In genomic region chr3:160826408-160826807, GRCh38 we compare ENCODE assay signal across 28 cellular contexts.
"Had no signal": no experiment of that assay in that cellular context is flagged by ENCODE, and none has a peak within 500 bp of the region (broad histone marks: within the 10 kb centered on the region; RNA-seq: fewer than 3 reads in every experiment).

No MANE protein-coding gene starts in this region.

- DNase-seq: colonic mucosa; cortex of kidney; dermis blood vessel endothelial cell; dorsolateral prefrontal cortex; effector CD4-positive, alpha-beta T cell; effector CD8-positive, alpha-beta T cell; effector memory CD4-positive, alpha-beta T cell; effector memory CD8-positive, alpha-beta T cell; endodermal cell; erythroblast; esophagus squamous epithelium; foreskin fibroblast; foreskin keratinocyte; foreskin melanocyte; gastrocnemius medialis; glutamatergic neuron; head of caudate nucleus; heart left ventricle; heart right ventricle had no signal

- ATAC-seq: effector memory CD8-positive, alpha-beta T cell; esophagus mucosa; foreskin keratinocyte; gastrocnemius medialis; gastroesophageal sphincter; heart left ventricle had no signal

- H3K36me3 ChIP-seq: colonic mucosa, esophagus muscularis mucosa, esophagus squamous epithelium, gastrocnemius medialis, gastroesophageal sphincter, heart left ventricle, heart right ventricle had no signal

- H3K4me3 ChIP-seq: colonic mucosa, coronary artery, dorsolateral prefrontal cortex, esophagus muscularis mucosa, esophagus squamous epithelium, gastrocnemius medialis, gastroesophageal sphincter, heart left ventricle, heart right ventricle had no signal

- FAIRE-seq: colon, endometrium, endothelial cell of umbilical vein, frontal cortex had no signal

- H3K27me3 ChIP-seq: colonic mucosa, dorsolateral prefrontal cortex, esophagus muscularis mucosa, esophagus squamous epithelium, foreskin keratinocyte, gastrocnemius medialis, gastroesophageal sphincter, heart left ventricle, heart right ventricle had no signal

- H3K27ac ChIP-seq: colonic mucosa, coronary artery, dorsolateral prefrontal cortex, epithelial cell of prostate, esophagus muscularis mucosa, esophagus squamous epithelium, foreskin keratinocyte, gastrocnemius medialis, gastroesophageal sphincter, heart right ventricle had no signal

- H3K9me3 ChIP-seq: colonic mucosa, esophagus muscularis mucosa, esophagus squamous epithelium, gastrocnemius medialis, gastroesophageal sphincter, heart left ventricle, heart right ventricle had no signal

- H3K4me1 ChIP-seq: colonic mucosa, foreskin keratinocyte had no signal
